ENCODE assay signal across 1 cellular context in the genomic region with DNA sequence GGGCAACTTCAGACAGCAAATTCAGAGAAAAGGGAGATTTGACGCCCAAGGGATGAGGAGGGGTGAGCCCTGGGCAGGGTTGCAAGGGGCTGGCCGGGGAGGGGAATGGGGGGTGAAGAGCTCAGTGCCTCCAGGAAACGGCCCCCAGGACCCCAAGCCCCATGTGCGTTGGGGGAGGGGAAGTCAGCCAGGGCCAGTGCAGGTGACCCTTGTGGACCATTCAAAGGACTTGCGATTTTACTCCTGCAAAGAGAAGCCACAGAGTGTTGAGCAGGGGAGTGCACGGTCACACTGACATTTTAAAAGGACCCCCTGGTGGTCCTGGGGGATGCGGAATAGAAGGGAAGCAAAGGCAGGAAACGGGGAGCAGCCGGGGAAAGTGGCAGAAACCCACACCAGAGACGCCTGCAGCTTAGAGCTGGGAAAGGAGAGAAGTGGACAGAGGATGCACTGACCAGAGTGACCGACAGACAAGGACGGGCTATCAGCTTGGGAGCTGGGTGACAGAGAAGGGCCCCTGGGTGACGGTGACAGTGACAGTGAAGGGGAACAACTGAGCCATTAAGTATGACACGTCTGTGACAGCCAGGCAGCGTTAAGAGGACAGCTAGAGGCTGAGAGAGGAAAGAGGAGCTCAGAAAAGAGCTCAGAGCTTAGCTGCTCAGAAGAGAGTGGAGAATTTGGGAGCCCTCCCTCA.
TF ChIP-seq lines count a peak whose summit lies in the region.

No MANE protein-coding gene starts in this region.

TF ChIP-seq in WTC11, 78 proteins besides CTCF, POLR2A, EP300 and RAD21 (continued from another document):
- TF ChIP-seq, protein P1, sequence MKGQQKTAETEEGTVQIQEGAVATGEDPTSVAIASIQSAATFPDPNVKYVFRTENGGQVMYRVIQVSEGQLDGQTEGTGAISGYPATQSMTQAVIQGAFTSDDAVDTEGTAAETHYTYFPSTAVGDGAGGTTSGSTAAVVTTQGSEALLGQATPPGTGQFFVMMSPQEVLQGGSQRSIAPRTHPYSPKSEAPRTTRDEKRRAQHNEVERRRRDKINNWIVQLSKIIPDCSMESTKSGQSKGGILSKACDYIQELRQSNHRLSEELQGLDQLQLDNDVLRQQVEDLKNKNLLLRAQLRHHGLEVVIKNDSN (CRISPR knock-in tag; IDR thresholded peaks at IDR 0.05): no peak
- no peak for TF ChIP-seq ZNF671 (CRISPR knock-in tag; IDR thresholded peaks at IDR 0.05)
- TF ChIP-seq, protein P2, sequence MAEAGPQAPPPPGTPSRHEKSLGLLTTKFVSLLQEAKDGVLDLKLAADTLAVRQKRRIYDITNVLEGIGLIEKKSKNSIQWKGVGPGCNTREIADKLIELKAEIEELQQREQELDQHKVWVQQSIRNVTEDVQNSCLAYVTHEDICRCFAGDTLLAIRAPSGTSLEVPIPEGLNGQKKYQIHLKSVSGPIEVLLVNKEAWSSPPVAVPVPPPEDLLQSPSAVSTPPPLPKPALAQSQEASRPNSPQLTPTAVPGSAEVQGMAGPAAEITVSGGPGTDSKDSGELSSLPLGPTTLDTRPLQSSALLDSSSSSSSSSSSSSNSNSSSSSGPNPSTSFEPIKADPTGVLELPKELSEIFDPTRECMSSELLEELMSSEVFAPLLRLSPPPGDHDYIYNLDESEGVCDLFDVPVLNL (CRISPR knock-in tag; IDR thresholded peaks at IDR 0.05; ENCODE audit: borderline replicate concordance, low read depth): no peak
- TF ChIP-seq, protein P3, sequence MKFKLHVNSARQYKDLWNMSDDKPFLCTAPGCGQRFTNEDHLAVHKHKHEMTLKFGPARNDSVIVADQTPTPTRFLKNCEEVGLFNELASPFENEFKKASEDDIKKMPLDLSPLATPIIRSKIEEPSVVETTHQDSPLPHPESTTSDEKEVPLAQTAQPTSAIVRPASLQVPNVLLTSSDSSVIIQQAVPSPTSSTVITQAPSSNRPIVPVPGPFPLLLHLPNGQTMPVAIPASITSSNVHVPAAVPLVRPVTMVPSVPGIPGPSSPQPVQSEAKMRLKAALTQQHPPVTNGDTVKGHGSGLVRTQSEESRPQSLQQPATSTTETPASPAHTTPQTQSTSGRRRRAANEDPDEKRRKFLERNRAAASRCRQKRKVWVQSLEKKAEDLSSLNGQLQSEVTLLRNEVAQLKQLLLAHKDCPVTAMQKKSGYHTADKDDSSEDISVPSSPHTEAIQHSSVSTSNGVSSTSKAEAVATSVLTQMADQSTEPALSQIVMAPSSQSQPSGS (CRISPR knock-in tag; IDR thresholded peaks at IDR 0.05; ENCODE audit: borderline replicate concordance, low read depth): no peak
